ENCODE assay signal across 13 cellular contexts in genomic region chr3:61725851-61726333, GRCh38.
DNase-seq lines count a peak whose midpoint lies in the region; ATAC-seq, FAIRE-seq and TF ChIP-seq lines count a peak whose summit lies in the region.
"Had no signal": no experiment of that assay in that cellular context is flagged by ENCODE, and none has a peak within 500 bp of the region (broad histone marks: within the 10 kb centered on the region; RNA-seq: fewer than 3 reads in every experiment).

No MANE protein-coding gene starts in this region.

- no peak for TF ChIP-seq RAD21 in GM12878 (IDR thresholded peaks at IDR 0.05; ENCODE audit: insufficient read depth, low read depth, low read length)

- no peak overlapping the region for H3K9ac ChIP-seq in GM12878 (ENCODE audit: control insufficient read depth, insufficient read depth, low read length)

- RAD21 ChIA-PET in GM12878 (lab: Charles Lee; ENCODE audit: unreplicated experiment) = interaction anchor here (0.9 to 2.2 kb wide), 7 partner anchors 9 to 462 kb away, joined by 3 to 6 read pairs (median 3); partner anchors contain the start of gene PTPRG

- CTCF ChIA-PET in GM12878 (lab: Yijun Ruan, JAX) = no interaction called here

- no peaks in the 10 kb centered on the region for H3K9me3 ChIP-seq in GM12878 (replicated peaks; ENCODE audit: control insufficient read depth, insufficient read depth, low read length)
- H3K9me3 ChIP-seq in testis = no peaks in the 10 kb centered on the region
- no peaks in the 10 kb centered on the region for H3K9me3 ChIP-seq in uterus

- peak; percentile 39 for ATAC-seq in GM12878
- ATAC-seq: activated CD8-positive, alpha-beta memory T cell treated with anti-CD3 and anti-CD28 coated beads, Interleukin-2, amount 10 ng/mL, durations not matched to agents 7 days and 5 days had no signal

- H3K27ac ChIP-seq in GM12878 (ENCODE audit: control insufficient read depth, insufficient read depth) = no peak overlapping the region
- peak overlapping the region; percentile 8 to 52 for H3K27ac ChIP-seq in testis
- no peak overlapping the region for H3K27ac ChIP-seq in uterus
- H3K27ac ChIP-seq: 22Rv1, HL-60 had no signal

- H3K27me3 ChIP-seq in GM12878 (replicated peaks in 1 of 2; ENCODE audit: control insufficient read depth in 2 of 2, insufficient read depth in 2 of 2, low read length in 1 of 2) (no peaks in the 10 kb centered on the region), testis (no peaks in the 10 kb centered on the region), uterus (no peaks in the 10 kb centered on the region)

- WGBS in GM12878 (ENCODE audit: insufficient coverage, insufficient replicate concordance, low lambda C conversion rate, missing lambda C conversion rate) = 54% methylated on average over 5 of the region's 5 CpGs
- 57 to 63% methylated on average over 5 of the region's 5 CpGs for WGBS in testis, 2 donors

- in situ Hi-C loops in GM12878 (cut with MboI) = no loop called here

- SMC1A ChIA-PET in GM12878 (lab: Charles Lee; ENCODE audit: uncharacterized antibody, unreplicated experiment) = interaction anchor here (0.8 to 3.0 kb wide), 15 partner anchors 15 to 161 kb away, joined by 3 to 15 read pairs (median 3); no protein-coding TSS in a partner anchor

- H3K4me3 ChIP-seq in GM12878 (no peak overlapping the region), testis (no peak overlapping the region), uterus (no peak overlapping the region)

- 0 out of 4 replicates have a peak, but pooled peaks of 1 of the 2 experiments have one; percentile 39 for TF ChIP-seq EP300 in GM12878 (IDR thresholded peaks at IDR 0.05; ENCODE audit: borderline replicate concordance in 1 of 2, control insufficient read depth in 1 of 2, low read depth in 2 of 2, low read length in 2 of 2)

- DNase-seq in DMS 273 (lab: John Stamatoyannopoulos, UW; ENCODE audit: unreplicated experiment) (peak; percentile 30), DMS 273 treated with DMSO at 0.1 percent for 48 hours (lab: John Stamatoyannopoulos, UW) (no peak), GM12878 (ENCODE audit: low read depth, low spot score) (no peak), iPS-NIHi7 (ENCODE audit: extremely low spot score) (peak; percentile 37), testis (no peak), NCI-H2081 treated with DMSO at 0.1 percent for 48 hours (lab: John Stamatoyannopoulos, UW) (no peak), uterus (no peak)
- no peak for DNase-seq in effector CD4-positive, alpha-beta T cell
- DNase-seq: activated CD8-positive, alpha-beta memory T cell treated with anti-CD3 and anti-CD28 coated beads, Interleukin-2, amount 10 ng/mL, durations not matched to agents 7 days and 5 days; NCI-H2029 treated with DMSO at 0.1 percent for 48 hours; stimulated activated CD8-positive, alpha-beta memory T cell treated with anti-CD3 and anti-CD28 coated beads, Interleukin-4, amount 100 ng/mL, for 48 hours had no signal

- no peaks in the 10 kb centered on the region for H4K20me1 ChIP-seq in GM12878 (ENCODE audit: control insufficient read depth, insufficient read depth)

- TF ChIP-seq CTCF in GM12878 (IDR thresholded peaks at IDR 0.05 in 2 of 3, conservative IDR thresholded peaks at IDR 0.05 in 1 of 3; ENCODE audit: control insufficient read depth in 2 of 3, extremely low read depth in 1 of 3, insufficient read depth in 1 of 3, low read depth in 3 of 3, low read length in 3 of 3) = no peak
- TF ChIP-seq CTCF in testis (IDR thresholded peaks at IDR 0.05) = no peak
- no peak for TF ChIP-seq CTCF in uterus (IDR thresholded peaks at IDR 0.05)

- H3K4me2 ChIP-seq in GM12878 (ENCODE audit: control insufficient read depth, insufficient read depth) = no peak overlapping the region

- H3K36me3 ChIP-seq in GM12878 (ENCODE audit: control insufficient read depth in 2 of 2, insufficient read depth in 2 of 2, low read length in 1 of 2) = no peaks in the 10 kb centered on the region
- no peaks in the 10 kb centered on the region for H3K36me3 ChIP-seq in testis (ENCODE audit: low read depth, missing control alignments)
- H3K36me3 ChIP-seq in uterus = no peaks in the 10 kb centered on the region

- no peak overlapping the region for H2AFZ ChIP-seq in GM12878 (ENCODE audit: control insufficient read depth, low read depth, low read length)

- intact Hi-C loops in GM12878 (cut with micrococcal nuclease; ENCODE audit: unreplicated experiment) = loop anchor here (10.0 kb wide), 1 partner anchor 161 kb away; the partner anchor contains the start of gene PTPRG
- intact Hi-C loops in testis (cut with DNase I; ENCODE audit: low total_unique reads) = no loop called here
- intact Hi-C loops in uterus (cut with DNase I; ENCODE audit: low total_unique reads) = no loop called here

- no TSS peak for BruUV-seq in GM12878 (replicated peaks; lab: Mats Ljungman, UMichigan)

- H3K4me1 ChIP-seq in GM12878 (ENCODE audit: control insufficient read depth, insufficient read depth, low read length) = no peaks in the 10 kb centered on the region
- peaks cover 21% of the 10 kb centered on the region for H3K4me1 ChIP-seq in testis
- H3K4me1 ChIP-seq in uterus = no peaks in the 10 kb centered on the region

- FAIRE-seq in GM12878 (lab: Jason Lieb, UNC) = no peak

- no peaks in the 10 kb centered on the region for H3K79me2 ChIP-seq in GM12878 (ENCODE audit: control insufficient read depth, insufficient read depth, low read length)

- POLR2A ChIA-PET in GM12878 (lab: Charles Lee) = interaction anchor here (1.1 to 1.4 kb wide), 4 partner anchors 9 to 205 kb away, joined by 3 to 5 read pairs (median 4); no protein-coding TSS in a partner anchor

- TF ChIP-seq POLR2A in GM12878 (IDR thresholded peaks at IDR 0.05; ENCODE audit: low read depth, low read length) (no peak), testis (IDR thresholded peaks at IDR 0.05) (no peak), uterus (IDR thresholded peaks at IDR 0.05) (no peak)

TF ChIP-seq in GM12878, 131 proteins besides CTCF, POLR2A, EP300 and RAD21 (continues in another document):
- TF ChIP-seq, protein P1, sequence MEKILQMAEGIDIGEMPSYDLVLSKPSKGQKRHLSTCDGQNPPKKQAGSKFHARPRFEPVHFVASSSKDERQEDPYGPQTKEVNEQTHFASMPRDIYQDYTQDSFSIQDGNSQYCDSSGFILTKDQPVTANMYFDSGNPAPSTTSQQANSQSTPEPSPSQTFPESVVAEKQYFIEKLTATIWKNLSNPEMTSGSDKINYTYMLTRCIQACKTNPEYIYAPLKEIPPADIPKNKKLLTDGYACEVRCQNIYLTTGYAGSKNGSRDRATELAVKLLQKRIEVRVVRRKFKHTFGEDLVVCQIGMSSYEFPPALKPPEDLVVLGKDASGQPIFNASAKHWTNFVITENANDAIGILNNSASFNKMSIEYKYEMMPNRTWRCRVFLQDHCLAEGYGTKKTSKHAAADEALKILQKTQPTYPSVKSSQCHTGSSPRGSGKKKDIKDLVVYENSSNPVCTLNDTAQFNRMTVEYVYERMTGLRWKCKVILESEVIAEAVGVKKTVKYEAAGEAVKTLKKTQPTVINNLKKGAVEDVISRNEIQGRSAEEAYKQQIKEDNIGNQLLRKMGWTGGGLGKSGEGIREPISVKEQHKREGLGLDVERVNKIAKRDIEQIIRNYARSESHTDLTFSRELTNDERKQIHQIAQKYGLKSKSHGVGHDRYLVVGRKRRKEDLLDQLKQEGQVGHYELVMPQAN (conservative IDR thresholded peaks at IDR 0.05) = no peak
- TF ChIP-seq WRNIP1 (IDR thresholded peaks at IDR 0.05; ENCODE audit: borderline replicate concordance, low read depth, low read length) (no peak), FOS (IDR thresholded peaks at IDR 0.05; ENCODE audit: borderline replicate concordance, extremely low read depth, insufficient read length) (no peak), DPF2 (IDR thresholded peaks at IDR 0.05) (0 out of 2 replicates have a peak, but pooled peaks have one; percentile 15), RFX5 (IDR thresholded peaks at IDR 0.05; ENCODE audit: low read depth, low read length) (no peak), EZH2 (IDR thresholded peaks at IDR 0.05; ENCODE audit: borderline replicate concordance, control insufficient read depth, low read depth, low read length) (no peak), SIN3A (IDR thresholded peaks at IDR 0.05; ENCODE audit: low read depth, low read length) (no peak), ATF3 (IDR thresholded peaks at IDR 0.05; ENCODE audit: borderline replicate concordance, extremely low read depth, low read depth, low read length) (no peak), SRF (IDR thresholded peaks at IDR 0.05; ENCODE audit: low read depth in 2 of 2, low read length in 2 of 2) (no peak), ZBTB4 (CRISPR knock-in tag; IDR thresholded peaks at IDR 0.05) (no peak), SP1 (IDR thresholded peaks at IDR 0.05; ENCODE audit: low read depth, low read length) (no peak)

Comparison
In these comparisons a context has a peak if more than half of its experiments do, and no peak if none do; other contexts are left out.
1. DNase-seq: peak in DMS 273 (single experiment) and iPS-NIHi7 (single experiment); none in DMS 273 treated with DMSO at 0.1 percent for 48 hours (single experiment), GM12878 (single experiment), testis (single experiment), NCI-H2081 treated with DMSO at 0.1 percent for 48 hours (single experiment), uterus (0 of 2) and effector CD4-positive, alpha-beta T cell (single experiment).
2. H3K27ac ChIP-seq: peak in testis (2 of 2); none in GM12878 (single experiment) and uterus (0 of 2).